Comparison of ENCODE assay signal across 19 cellular contexts in the genomic region with DNA sequence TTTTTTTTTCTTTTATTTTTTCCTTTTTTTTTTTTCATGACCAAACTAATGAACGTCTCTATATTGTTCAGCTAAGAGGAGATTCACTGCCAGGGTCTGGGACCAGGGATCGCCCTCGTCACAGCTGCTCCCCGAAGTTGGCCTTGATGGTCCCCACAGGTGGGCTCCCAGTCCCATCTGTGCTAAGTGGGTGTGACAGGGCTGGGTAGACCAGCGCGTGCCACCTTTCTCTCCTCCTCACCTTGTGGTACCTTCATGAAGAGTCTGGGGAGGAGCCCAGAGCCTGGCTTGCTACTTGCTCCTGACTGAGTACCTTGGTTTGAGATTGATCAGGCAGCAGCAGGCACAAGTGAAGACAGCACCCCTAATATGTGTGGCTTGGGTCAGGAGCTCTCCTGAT. TPM values are rescaled to one million over a fixed set of nuclear protein-coding genes. Genes with fewer than 3 reads are reported as not detected.
"Had no signal": no experiment of that assay in that cellular context is flagged by ENCODE, and none has a peak within 500 bp of the region (broad histone marks: within the 10 kb centered on the region; RNA-seq: fewer than 3 reads in every experiment).

No MANE protein-coding gene starts in this region.

- H3K36me3 ChIP-seq: neutrophil, right lobe of liver, vagina had no signal

- H3K27ac Mint-ChIP-seq: activated CD4-positive, alpha-beta memory T cell treated with anti-CD3 and anti-CD28 coated beads for 36 hours; activated naive CD8-positive, alpha-beta T cell; brain; effector memory CD8-positive, alpha-beta T cell; naive thymus-derived CD8-positive, alpha-beta T cell; T-helper 2 cell treated with Interferon-gamma antibody and Interleukin-4, amounts not matched to agents 5 μg/mL and 100 μg/mL, for 36 hours had no signal

- H3K4me3 ChIP-seq: right lobe of liver, testis, vagina had no signal

- H3K4me3 Mint-ChIP-seq: activated CD4-positive, alpha-beta memory T cell treated with anti-CD3 and anti-CD28 coated beads for 36 hours; activated naive CD8-positive, alpha-beta T cell; central memory CD8-positive, alpha-beta T cell; effector memory CD8-positive, alpha-beta T cell; stimulated activated naive B cell treated with anti-CD40 and anti-IgM and Interleukin-4, amounts not matched to agents 10 μg/mL and 1 μg/mL and 100 μg/mL, for 72 hours; T-helper 2 cell treated with Interferon-gamma antibody and Interleukin-4, amounts not matched to agents 5 μg/mL and 100 μg/mL, for 36 hours had no signal

- H3K36me3 Mint-ChIP-seq: activated naive CD8-positive, alpha-beta T cell; brain had no signal

- DNase-seq: activated CD4-positive, alpha-beta memory T cell treated with anti-CD3 and anti-CD28 coated beads for 36 hours; activated gamma-delta T cell; activated T-cell treated with anti-CD3 and anti-CD28 coated beads, Interleukin-2, amount 50 U/mL, for 48 hours; amygdala; effector memory CD8-positive, alpha-beta T cell; naive thymus-derived CD8-positive, alpha-beta T cell; right lobe of liver; stimulated activated CD4-positive, alpha-beta T cell treated with anti-CD3 and anti-CD28 coated beads, Interleukin-2, amount 100 ng/mL, for 24 hours; stimulated activated naive B cell treated with anti-CD40 and anti-IgM and Interleukin-4, amounts not matched to agents 10 μg/mL and 1 μg/mL and 100 μg/mL, for 72 hours; SW 1271; testis had no signal

- H3K27ac ChIP-seq: epithelial cell of prostate, neutrophil, right lobe of liver, testis, vagina had no signal

- H3K27me3 ChIP-seq: testis had no signal

- H3K9me3 Mint-ChIP-seq: activated CD4-positive, alpha-beta memory T cell treated with anti-CD3 and anti-CD28 coated beads for 36 hours; central memory CD8-positive, alpha-beta T cell; effector memory CD8-positive, alpha-beta T cell; naive thymus-derived CD8-positive, alpha-beta T cell; stimulated activated naive B cell treated with anti-CD40 and anti-IgM and Interleukin-4, amounts not matched to agents 10 μg/mL and 1 μg/mL and 100 μg/mL, for 72 hours; T-helper 2 cell treated with Interferon-gamma antibody and Interleukin-4, amounts not matched to agents 5 μg/mL and 100 μg/mL, for 36 hours had no signal

- ATAC-seq: effector memory CD8-positive, alpha-beta T cell; left lobe of liver; naive thymus-derived CD8-positive, alpha-beta T cell; right lobe of liver; stimulated activated naive B cell treated with anti-CD40 and anti-IgM and Interleukin-4, amounts not matched to agents 10 μg/mL and 1 μg/mL and 100 μg/mL, for 72 hours had no signal

- H3K9me3 ChIP-seq: neutrophil, right lobe of liver, testis, vagina had no signal

RNA-seq across cellular contexts. Expression of a gene that starts 6.5 kb away (rescaled TPM):
- total RNA-seq: activated CD4-positive, alpha-beta memory T cell treated with anti-CD3 and anti-CD28 coated beads for 36 hours; naive thymus-derived CD8-positive, alpha-beta T cell had no signal
- polyA plus RNA-seq: naive thymus-derived CD8-positive, alpha-beta T cell had no signal
